In the genomic region with DNA sequence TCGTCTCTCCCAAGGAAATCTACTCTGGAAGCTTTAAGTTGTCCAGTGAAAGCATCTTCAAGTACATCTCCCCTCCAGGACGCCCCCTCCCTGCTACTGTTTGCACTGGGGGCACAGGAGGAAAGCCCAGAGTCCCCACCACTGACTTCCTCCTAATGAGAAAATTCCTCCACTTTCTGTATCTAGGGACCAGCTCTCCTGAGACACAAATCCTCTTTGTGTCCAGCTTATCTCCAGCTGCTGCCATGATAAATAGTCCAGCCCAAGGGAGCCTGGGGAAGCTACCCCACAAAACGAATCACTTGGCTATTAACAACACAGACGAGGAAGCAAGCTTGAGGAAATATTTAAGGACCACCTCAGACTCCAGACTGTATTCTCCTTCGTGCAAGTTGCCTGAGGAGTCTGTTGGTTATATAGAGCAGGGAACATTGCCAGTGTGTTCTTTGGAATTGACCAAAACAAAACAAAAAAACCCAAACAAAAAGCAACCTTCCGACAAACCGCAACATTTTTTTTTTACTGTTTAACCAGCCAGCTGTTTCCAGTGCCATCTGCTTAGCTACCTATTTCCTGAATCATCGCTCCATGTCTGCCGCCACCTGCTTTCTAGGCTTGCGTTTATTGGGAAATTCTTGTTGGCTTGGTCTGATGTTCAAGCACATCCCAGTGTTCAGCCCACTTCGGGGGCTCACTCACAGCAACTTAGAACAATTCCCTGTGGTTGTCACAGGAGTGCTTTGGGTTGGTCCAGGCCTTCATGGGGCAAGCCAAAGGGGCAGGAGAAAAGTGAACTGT, we compare ENCODE assay signal across 10 cellular contexts. TPM values are rescaled to one million over a fixed set of nuclear protein-coding genes. Genes with fewer than 3 reads are reported as not detected.
DNase-seq lines count a peak whose midpoint lies in the region; ATAC-seq, FAIRE-seq and TF ChIP-seq lines count a peak whose summit lies in the region.
"Had no signal": no experiment of that assay in that cellular context is flagged by ENCODE, and none has a peak within 500 bp of the region (broad histone marks: within the 10 kb centered on the region; RNA-seq: fewer than 3 reads in every experiment).

No MANE protein-coding gene starts in this region.

- TF ChIP-seq CTCF in GM13977 (IDR thresholded peaks at IDR 0.05; ENCODE audit: extremely low read depth, insufficient read depth, missing control alignments) (no peak), bronchial epithelial cell (IDR thresholded peaks at IDR 0.05; ENCODE audit: insufficient read depth, low read length, severe bottlenecking) (no peak), neural progenitor cell (IDR thresholded peaks at IDR 0.05) (no peak), BE2C (IDR thresholded peaks at IDR 0.05; ENCODE audit: low read depth, low read length) (no peak), brain microvascular endothelial cell (IDR thresholded peaks at IDR 0.05; ENCODE audit: low read depth, low read length, missing control alignments) (no peak)

- peak; percentile 52 for FAIRE-seq in bronchial epithelial cell (lab: Jason Lieb, UNC)

- peak overlapping the region; percentile 45 for H3K4me2 ChIP-seq in neural progenitor cell

- peak; percentile 4 for DNase-seq in GM13977 (ENCODE audit: low spot score)
- DNase-seq in MG63, result peak; percentile 51
- no peak for DNase-seq in bronchial epithelial cell (ENCODE audit: low read depth)
- peak; percentile 79 for DNase-seq in neural progenitor cell (ENCODE audit: low spot score)
- DNase-seq in BE2C, result no peak
- DNase-seq in brain microvascular endothelial cell, result no peak
- DNase-seq in activated CD8-positive, alpha-beta T cell treated with anti-CD3 and anti-CD28 coated beads, Interleukin-2, amount 10 ng/mL, durations not matched to agents 7 days and 5 days, result no peak
- no peak for DNase-seq in germinal center (ENCODE audit: low spot score)
- DNase-seq: NCI-H226 had no signal

- peak overlapping the region; percentile 39 for H3K4me3 Mint-ChIP-seq in neural progenitor cell
- H3K4me3 Mint-ChIP-seq in activated CD8-positive, alpha-beta T cell treated with anti-CD3 and anti-CD28 coated beads, Interleukin-2, amount 10 ng/mL, durations not matched to agents 7 days and 5 days, result no peak overlapping the region

- H2AFZ ChIP-seq in neural progenitor cell (replicated peaks), result no peak overlapping the region

- POLR2A ChIA-PET in activated CD8-positive, alpha-beta T cell treated with anti-CD3 and anti-CD28 coated beads, Interleukin-2, amount 10 ng/mL, durations not matched to agents 7 days and 5 days (lab: Charles Lee), result no interaction called here

- no peak for ATAC-seq in activated CD8-positive, alpha-beta T cell treated with anti-CD3 and anti-CD28 coated beads, Interleukin-2, amount 10 ng/mL, durations not matched to agents 7 days and 5 days

- H3K36me3 ChIP-seq in MG63 (no peaks in the 10 kb centered on the region), bronchial epithelial cell (ENCODE audit: control insufficient read depth, insufficient read depth, low read length) (no peaks in the 10 kb centered on the region), neural progenitor cell (no peaks in the 10 kb centered on the region), BE2C (no peaks in the 10 kb centered on the region), brain microvascular endothelial cell (replicated peaks) (no peaks in the 10 kb centered on the region)

- H3K36me3 Mint-ChIP-seq in neural progenitor cell, result peaks cover 4% of the 10 kb centered on the region
- H3K36me3 Mint-ChIP-seq in activated CD8-positive, alpha-beta T cell treated with anti-CD3 and anti-CD28 coated beads, Interleukin-2, amount 10 ng/mL, durations not matched to agents 7 days and 5 days (ENCODE audit: low read depth), result no peaks in the 10 kb centered on the region

- H3K4me1 ChIP-seq in neural progenitor cell, result peaks cover 60% of the 10 kb centered on the region
- no peaks in the 10 kb centered on the region for H3K4me1 ChIP-seq in BE2C

- H3K4me3 ChIP-seq in MG63, result no peak overlapping the region
- no peak overlapping the region for H3K4me3 ChIP-seq in bronchial epithelial cell (ENCODE audit: low read depth, low read length)
- no peak overlapping the region for H3K4me3 ChIP-seq in neural progenitor cell
- H3K4me3 ChIP-seq in BE2C (ENCODE audit: low read depth, low read length), result no peak overlapping the region
- no peak overlapping the region for H3K4me3 ChIP-seq in brain microvascular endothelial cell (ENCODE audit: low read depth, low read length)

- H3K27me3 ChIP-seq in MG63 (no peaks in the 10 kb centered on the region), bronchial epithelial cell (ENCODE audit: control insufficient read depth, insufficient read depth, low read length) (no peaks in the 10 kb centered on the region), neural progenitor cell (no peaks in the 10 kb centered on the region), BE2C (no peaks in the 10 kb centered on the region), brain microvascular endothelial cell (replicated peaks) (no peaks in the 10 kb centered on the region)

- peaks cover 76% of the 10 kb centered on the region for H3K4me1 Mint-ChIP-seq in neural progenitor cell
- H3K4me1 Mint-ChIP-seq in activated CD8-positive, alpha-beta T cell treated with anti-CD3 and anti-CD28 coated beads, Interleukin-2, amount 10 ng/mL, durations not matched to agents 7 days and 5 days (ENCODE audit: low read depth), result peaks cover 1% of the 10 kb centered on the region

- no peak overlapping the region for H3K9ac ChIP-seq in neural progenitor cell

- H3K9me3 Mint-ChIP-seq in neural progenitor cell, result no peaks in the 10 kb centered on the region
- H3K9me3 Mint-ChIP-seq in activated CD8-positive, alpha-beta T cell treated with anti-CD3 and anti-CD28 coated beads, Interleukin-2, amount 10 ng/mL, durations not matched to agents 7 days and 5 days (ENCODE audit: insufficient read depth), result no peaks in the 10 kb centered on the region

- H3K27ac Mint-ChIP-seq in neural progenitor cell, result peak overlapping the region; percentile 94
- H3K27ac Mint-ChIP-seq in activated CD8-positive, alpha-beta T cell treated with anti-CD3 and anti-CD28 coated beads, Interleukin-2, amount 10 ng/mL, durations not matched to agents 7 days and 5 days, result no peak overlapping the region

- H3K27ac ChIP-seq in neural progenitor cell, result peak overlapping the region; percentile 18
- H3K27ac ChIP-seq in brain microvascular endothelial cell, result no peak overlapping the region

- no peaks in the 10 kb centered on the region for H3K79me2 ChIP-seq in neural progenitor cell (ENCODE audit: low read depth)

- no peaks in the 10 kb centered on the region for H4K20me1 ChIP-seq in neural progenitor cell (ENCODE audit: low read depth)

- CTCF ChIA-PET in activated CD8-positive, alpha-beta T cell treated with anti-CD3 and anti-CD28 coated beads, Interleukin-2, amount 10 ng/mL, durations not matched to agents 7 days and 5 days (lab: Charles Lee), result interaction anchor here (0.8 kb wide), 1 partner anchor 333 kb away, joined by 4 read pairs; no protein-coding TSS in a partner anchor

- peaks cover 9% of the 10 kb centered on the region for H3K27me3 Mint-ChIP-seq in neural progenitor cell (ENCODE audit: insufficient read depth, low read depth)
- H3K27me3 Mint-ChIP-seq in activated CD8-positive, alpha-beta T cell treated with anti-CD3 and anti-CD28 coated beads, Interleukin-2, amount 10 ng/mL, durations not matched to agents 7 days and 5 days (ENCODE audit: low read depth), result peaks cover 9% of the 10 kb centered on the region

- H3K9me3 ChIP-seq in MG63 (no peaks in the 10 kb centered on the region), neural progenitor cell (ENCODE audit: low read depth) (no peaks in the 10 kb centered on the region), BE2C (no peaks in the 10 kb centered on the region)

- in situ Hi-C loops in GM13977 (cut with MboI; ENCODE audit: low pct_unique_long_range_greater_than_20kb, low sequenced_read_pairs, unreplicated experiment) (no loop called here), brain microvascular endothelial cell (cut with HindIII; ENCODE audit: low pct_ligation_motif_present, low sequenced_read_pairs) (no loop called here)

- H3F3A ChIP-seq in neural progenitor cell (ENCODE audit: low read depth), result peaks cover 56% of the 10 kb centered on the region

RNA-seq across cellular contexts. Expression of a gene that starts 7.7 kb away (rescaled TPM):
- not detected in 2 replicates for total RNA-seq in MG63 (2014; rRNA removed; shearing (Covaris generic); ENCODE audit: low replicate concordance)
- total RNA-seq in bronchial epithelial cell, result 0.26 TPM in 2 replicates
- total RNA-seq in neural progenitor cell (ENCODE audit: low replicate concordance), result 3.9 and 11.3 TPM in 2 replicates
- 5.1 TPM for polyA plus RNA-seq in BE2C (2012; ENCODE audit: insufficient read depth, insufficient read length, low read depth)
- not detected for total RNA-seq in activated CD8-positive, alpha-beta T cell treated with anti-CD3 and anti-CD28 coated beads, Interleukin-2, amount 10 ng/mL, durations not matched to agents 7 days and 5 days

RNA-seq across cellular contexts. Expression of a gene that starts 12.6 kb away (rescaled TPM):
- total RNA-seq in MG63 (2014; rRNA removed; shearing (Covaris generic); ENCODE audit: low replicate concordance), result not detected in 2 replicates
- not detected in 2 replicates for total RNA-seq in bronchial epithelial cell
- total RNA-seq in neural progenitor cell (ENCODE audit: low replicate concordance), result not detected in 2 replicates
- polyA plus RNA-seq in BE2C (2012; ENCODE audit: insufficient read depth, insufficient read length, low read depth), result 1.6 TPM
- not detected for total RNA-seq in activated CD8-positive, alpha-beta T cell treated with anti-CD3 and anti-CD28 coated beads, Interleukin-2, amount 10 ng/mL, durations not matched to agents 7 days and 5 days
- total RNA-seq: mucosa of gallbladder had no signal

RNA-seq across cellular contexts. Expression of a gene that starts 22.7 kb away (rescaled TPM):
- total RNA-seq in MG63 (2014; rRNA removed; shearing (Covaris generic); ENCODE audit: low replicate concordance), result not detected in 2 replicates
- total RNA-seq in bronchial epithelial cell, result 0.13 TPM in 1 of 2 replicates, not detected in the other
- not detected in 2 replicates for total RNA-seq in neural progenitor cell (ENCODE audit: low replicate concordance)
- not detected for polyA plus RNA-seq in BE2C (2012; ENCODE audit: insufficient read depth, insufficient read length, low read depth)
- not detected for total RNA-seq in activated CD8-positive, alpha-beta T cell treated with anti-CD3 and anti-CD28 coated beads, Interleukin-2, amount 10 ng/mL, durations not matched to agents 7 days and 5 days

Comparison
In these comparisons a context has a peak if more than half of its experiments do, and no peak if none do; other contexts are left out.
1. DNase-seq: peak in GM13977 (single experiment), MG63 (single experiment) and neural progenitor cell (single experiment); none in bronchial epithelial cell (single experiment), BE2C (single experiment), brain microvascular endothelial cell (single experiment), activated CD8-positive, alpha-beta T cell treated with anti-CD3 and anti-CD28 coated beads, Interleukin-2, amount 10 ng/mL, durations not matched to agents 7 days and 5 days (single experiment) and germinal center (single experiment).